8 cellular contexts compared by ENCODE assay signal in the genomic region with DNA sequence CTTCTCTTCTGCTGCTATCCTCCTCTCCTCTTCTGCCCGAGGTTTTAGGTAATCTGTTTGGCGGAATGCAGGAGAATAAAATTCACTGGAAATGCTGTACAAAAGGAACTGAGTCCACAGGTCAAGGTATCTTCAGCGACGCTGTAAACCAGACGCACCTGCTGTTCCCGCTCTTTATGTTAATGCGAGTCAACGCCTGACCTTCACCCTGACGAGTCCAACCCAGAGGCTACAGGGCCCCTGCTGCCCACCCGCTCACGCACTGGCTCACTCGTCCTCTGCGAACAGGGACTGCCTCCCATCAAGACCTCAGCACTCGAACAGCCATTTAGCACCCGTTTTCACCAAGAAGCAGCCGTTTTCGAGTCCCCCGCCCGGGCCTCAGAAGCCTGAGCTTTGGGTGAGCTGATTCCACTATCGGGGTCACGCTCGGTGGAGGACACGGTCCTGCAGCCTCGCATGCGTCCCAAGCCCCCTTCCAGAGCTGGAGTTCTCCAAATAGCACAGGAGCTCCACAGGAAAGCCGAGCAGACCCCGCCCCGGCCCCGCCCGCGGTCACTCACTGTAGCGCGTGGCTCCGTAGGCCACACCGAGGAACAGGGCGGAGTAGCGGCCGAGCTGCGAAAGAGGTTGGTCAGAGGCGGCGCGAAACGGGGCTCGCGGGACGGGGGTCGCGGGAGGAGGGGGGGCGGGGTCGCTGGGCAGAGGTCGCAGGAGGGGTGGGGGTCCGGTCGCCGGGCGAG. TPM values are rescaled to one million over a fixed set of nuclear protein-coding genes. Genes with fewer than 3 reads are reported as not detected.
A peak's percentile ranks its signal among the peaks of the same experiment; 100 is the strongest.
DNase-seq lines count a peak whose midpoint lies in the region; ATAC-seq and TF ChIP-seq lines count a peak whose summit lies in the region.

No MANE protein-coding gene starts in this region.

- in situ Hi-C loops in KBM-7 (cut with MboI; ENCODE audit: low pct_unique_long_range_greater_than_20kb, low sequenced_read_pairs): no loop called here
- in situ Hi-C loops in T47D (cut with HindIII; ENCODE audit: low pct_unique_long_range_greater_than_20kb, low sequenced_read_pairs): no loop called here

- H3K27me3 ChIP-seq in left lung (no peaks in the 10 kb centered on the region), tibial artery (peaks cover 0 to 24% of the 10 kb centered on the region in 2 donors)

- H3K27ac ChIP-seq in C4-2B (peak overlapping the region; percentile 97), left lung (peak overlapping the region; percentile 48 to 86), tibial artery (peak overlapping the region; percentile 96 to 97)

- ATAC-seq in left lung: peak; percentile 42
- no peak for ATAC-seq in GM21786 (IDR thresholded peaks at IDR 0.05; ENCODE audit: unreplicated experiment)
- no peak for ATAC-seq in GM19351 (IDR thresholded peaks at IDR 0.05; ENCODE audit: unreplicated experiment)

- intact Hi-C loops in left lung (cut with DNase I) (no loop called here), tibial artery (cut with DNase I; ENCODE audit: low total_unique reads) (loop anchor here (1.0 to 10.0 kb wide), 4 partner anchors 32 to 339 kb away; a partner anchor contains a TSS)

- H3K4me3 ChIP-seq in left lung (peak overlapping the region; percentile 70 to 97), tibial artery (peak overlapping the region; percentile 94 to 97)

- no peak for TF ChIP-seq CTCF in C4-2B (conservative IDR thresholded peaks at IDR 0.05)
- no peak for TF ChIP-seq CTCF in left lung (IDR thresholded peaks at IDR 0.05)
- TF ChIP-seq CTCF in tibial artery (IDR thresholded peaks at IDR 0.05): no peak

- DNase-seq in KBM-7: peak; percentile 20
- DNase-seq in T47D (ENCODE audit: low read depth in 1 of 2, low spot score in 1 of 2): peak; percentile 69 to 71
- DNase-seq in left lung: peak; percentile 73 to 91
- no peak for DNase-seq in tibial artery
- DNase-seq in kidney tubule cell (ENCODE audit: low spot score): no peak

- no peaks in the 10 kb centered on the region for H3K9me3 ChIP-seq in left lung
- H3K9me3 ChIP-seq in tibial artery: no peaks in the 10 kb centered on the region

- H3K4me1 ChIP-seq in left lung (peaks cover 5 to 30% of the 10 kb centered on the region in 2 donors), tibial artery (peaks cover 0 to 34% (median 17%) of the 10 kb centered on the region in 4 donors)

- H3K36me3 ChIP-seq in left lung (peaks cover 0 to 24% of the 10 kb centered on the region in 2 donors), tibial artery (peaks cover 22 to 28% (median 24%) of the 10 kb centered on the region in 3 donors)

RNA-seq across cellular contexts. Expression of a gene that starts 0.6 kb away (rescaled TPM):
- 100 to 1,000 TPM; 171 to 211 TPM for total RNA-seq in left lung

RNA-seq across cellular contexts. Expression of a gene that starts 0.8 kb away (rescaled TPM):
- 10 to 100 TPM in 1 of 2 donors, 1 to 10 TPM in 1; 7.8 to 11.3 TPM for total RNA-seq in left lung

RNA-seq across cellular contexts. Expression of a gene that starts 15.4 kb away (rescaled TPM):
- total RNA-seq in left lung: 10 to 100 TPM; 23.2 to 27.5 TPM

RNA-seq across cellular contexts. Expression of a gene that starts 32.1 kb away (rescaled TPM):
- total RNA-seq in left lung: 10 to 100 TPM; 43.7 to 49.2 TPM

RNA-seq across cellular contexts. Expression of a gene that starts 48.1 kb away (rescaled TPM):
- total RNA-seq in left lung: 10 to 100 TPM in 1 of 2 donors, 1 to 10 TPM in 1; 7.6 to 10.9 TPM

Comparison
In these comparisons a context has a peak if more than half of its experiments do, and no peak if none do; other contexts are left out.
1. DNase-seq: peak in KBM-7 (single experiment), T47D (2 of 2) and left lung (2 of 2); none in tibial artery (0 of 2) and kidney tubule cell (single experiment).
2. Peak in every context shown above with its lines, with median percentiles within 50 percentile points of each other: H3K27ac ChIP-seq.